ENCODE assay signal across 20 cellular contexts in genomic region chr2:192828947-192829346, GRCh38.
DNase-seq lines count a peak whose midpoint lies in the region; ATAC-seq, FAIRE-seq and TF ChIP-seq lines count a peak whose summit lies in the region.
"Had no signal": no experiment of that assay in that cellular context is flagged by ENCODE, and none has a peak within 500 bp of the region (broad histone marks: within the 10 kb centered on the region; RNA-seq: fewer than 3 reads in every experiment).

No MANE protein-coding gene starts in this region.

- H3K27ac ChIP-seq in lower lobe of right lung: no peak overlapping the region
- no peak overlapping the region for H3K27ac ChIP-seq in aorta (ENCODE audit: low read depth in 1 of 2, low read length in 2 of 2)
- H3K27ac ChIP-seq: A549 had no signal

- peak; percentile 7 for DNase-seq in left cardiac atrium
- DNase-seq in cardiac septum (ENCODE audit: low spot score): no peak
- peak; percentile 21 for DNase-seq in NCI-H69 (lab: John Stamatoyannopoulos, UW)
- peak; percentile 41 for DNase-seq in lower lobe of right lung
- peak; percentile 25 to 50 for DNase-seq in aorta
- DNase-seq in SKM-1 treated with dmso at 0.1 percent for 144 hours (lab: John Stamatoyannopoulos, UW; ENCODE audit: unreplicated experiment): no peak
- DNase-seq in RCC 7860 (ENCODE audit: low spot score): no peak
- DNase-seq: C1 segment of cervical spinal cord; DMS79 treated with DMSO at 0.1 percent for 48 hours; HFFc6; MM.1S; NCI-H1092 treated with DMSO at 0.1 percent for 48 hours; NCI-H1694; NCI-H524; NK-92 treated with Interleukin-12 subunit alpha and Interleukin-12 subunit beta, amount 100 ng/mL, for 24 hours; RPMI8226 had no signal

- H3K36me3 ChIP-seq in lower lobe of right lung (no peaks in the 10 kb centered on the region), aorta (ENCODE audit: control insufficient read depth in 1 of 2, insufficient read depth in 2 of 2, low read length in 1 of 2) (no peaks in the 10 kb centered on the region)

- TF ChIP-seq CTCF in lower lobe of right lung (IDR thresholded peaks at IDR 0.05): no peak

- 84 to 85% methylated on average over 6 of the region's 6 CpGs for WGBS in aorta, 2 donors

- H3K4me3 ChIP-seq in lower lobe of right lung: no peak overlapping the region
- no peak overlapping the region for H3K4me3 ChIP-seq in aorta (ENCODE audit: low read length in 2 of 2)
- H3K4me3 ChIP-seq: A549, GM12878 had no signal

- FAIRE-seq in RCC 7860 (lab: Jason Lieb, UNC): no peak
- FAIRE-seq: A549, G401.6, GM12878, H54 had no signal

- intact Hi-C loops in left cardiac atrium (cut with DNase I): no loop called here
- intact Hi-C loops in cardiac septum (cut with DNase I): no loop called here
- intact Hi-C loops in lower lobe of right lung (cut with DNase I): no loop called here
- intact Hi-C loops in aorta (cut with DNase I): no loop called here

- H3K4me1 ChIP-seq in lower lobe of right lung (no peaks in the 10 kb centered on the region), aorta (ENCODE audit: control insufficient read depth in 1 of 2, insufficient read depth in 2 of 2, low read length in 2 of 2) (no peaks in the 10 kb centered on the region)
- H3K4me1 ChIP-seq: A549 had no signal

- no peaks in the 10 kb centered on the region for H3K27me3 ChIP-seq in lower lobe of right lung (ENCODE audit: low read depth)
- no peaks in the 10 kb centered on the region for H3K27me3 ChIP-seq in aorta (ENCODE audit: control insufficient read depth in 1 of 2, insufficient read depth in 2 of 2, low read length in 1 of 2)

- no peaks in the 10 kb centered on the region for H3K9me3 ChIP-seq in lower lobe of right lung
- no peaks in the 10 kb centered on the region for H3K9me3 ChIP-seq in aorta (ENCODE audit: control insufficient read depth, low read length)
- H3K9me3 ChIP-seq: A549 had no signal

- ATAC-seq in left cardiac atrium (no peak), lower lobe of right lung (no peak), aorta (ENCODE audit: low FRiP score) (no peak)
- ATAC-seq: A549, GM12878 had no signal

Comparison
In these comparisons a context has a peak if more than half of its experiments do, and no peak if none do; other contexts are left out.
1. DNase-seq: peak in left cardiac atrium (single experiment), NCI-H69 (single experiment), lower lobe of right lung (single experiment) and aorta (2 of 2); none in cardiac septum (single experiment), SKM-1 treated with dmso at 0.1 percent for 144 hours (single experiment) and RCC 7860 (single experiment).